Comparison of ENCODE assay signal across 15 cellular contexts in the genomic region with DNA sequence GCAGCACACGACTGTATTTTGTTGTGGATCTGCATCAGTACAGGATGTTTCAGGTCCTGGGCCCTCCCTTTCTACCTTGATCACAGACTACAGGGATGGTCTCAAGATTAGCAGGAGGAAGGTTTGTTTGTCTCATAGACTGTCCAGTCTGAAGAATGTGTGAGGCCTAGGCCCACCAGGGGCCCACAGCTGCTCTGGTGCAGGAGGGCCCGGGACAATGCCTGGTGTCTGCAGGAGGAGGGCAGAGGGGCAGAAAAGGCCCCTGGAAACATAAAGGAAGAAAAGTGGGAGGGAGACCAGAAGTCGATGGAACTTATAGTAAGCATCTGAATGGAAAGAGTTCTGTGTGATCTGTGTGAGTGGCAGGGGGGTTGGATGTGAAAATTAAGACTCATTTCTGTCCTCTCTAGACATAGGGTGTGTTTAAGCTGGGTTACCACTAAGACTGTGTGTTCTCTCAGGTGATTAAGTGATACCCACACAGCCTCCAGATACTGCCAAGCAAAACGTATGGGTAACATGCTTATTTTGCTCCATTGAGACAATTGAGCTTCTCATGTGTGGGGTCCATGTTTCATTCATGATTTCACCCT. TPM values are rescaled to one million over a fixed set of nuclear protein-coding genes. Genes with fewer than 3 reads are reported as not detected.
DNase-seq lines count a peak whose midpoint lies in the region; ATAC-seq, FAIRE-seq and TF ChIP-seq lines count a peak whose summit lies in the region.
"Had no signal": no experiment of that assay in that cellular context is flagged by ENCODE, and none has a peak within 500 bp of the region (broad histone marks: within the 10 kb centered on the region; RNA-seq: fewer than 3 reads in every experiment).

No MANE protein-coding gene starts in this region.

- H3K27ac ChIP-seq in HepG2 (ENCODE audit: extremely low read length, insufficient read depth, low read length), result no peak overlapping the region
- H3K27ac ChIP-seq: right atrium auricular region had no signal

- intact Hi-C loops in HepG2 (cut with micrococcal nuclease; ENCODE audit: unreplicated experiment), result no loop called here

- CTCF ChIA-PET in HepG2 (lab: Yijun Ruan, JAX; ENCODE audit: low intra/inter-chr PET ratio, low total read pairs), result no interaction called here

- no peak for TF ChIP-seq CTCF in GM12865 (IDR thresholded peaks at IDR 0.05; ENCODE audit: insufficient read depth, low read depth, low read length, missing control alignments)
- TF ChIP-seq CTCF in HepG2 (CRISPR knock-in tag; IDR thresholded peaks at IDR 0.05), result no peak

- no peak for TF ChIP-seq POLR2A in HepG2 (IDR thresholded peaks at IDR 0.05; ENCODE audit: insufficient read depth in 1 of 2, low read depth in 2 of 2, low read length in 2 of 2)

- no peak overlapping the region for H3K4me2 ChIP-seq in HepG2 (ENCODE audit: low read depth, low read length)

- H3K9me3 ChIP-seq in HepG2 (ENCODE audit: low read length), result no peaks in the 10 kb centered on the region
- H3K9me3 ChIP-seq: HAP-1, right atrium auricular region had no signal

- peak; percentile 83 for ATAC-seq in GM18867 (IDR thresholded peaks at IDR 0.05; ENCODE audit: unreplicated experiment)
- peak; percentile 67 for ATAC-seq in HG03520 (IDR thresholded peaks at IDR 0.05; ENCODE audit: unreplicated experiment)
- ATAC-seq in HepG2, result no peak
- no peak for ATAC-seq in GM21367 (IDR thresholded peaks at IDR 0.05; ENCODE audit: unreplicated experiment)

- DNase-seq in GM12865 (ENCODE audit: low read depth), result peak; percentile 44
- DNase-seq in HepG2 (ENCODE audit: low spot score), result no peak
- DNase-seq in inferior parietal cortex (ENCODE audit: extremely low spot score), result no peak
- DNase-seq in HK-2 (ENCODE audit: unreplicated experiment), result no peak
- DNase-seq: CD4-positive, alpha-beta T cell; foreskin melanocyte; NCI-H2029 treated with DMSO at 0.1 percent for 48 hours; NK-92 treated with Interleukin-12 subunit alpha and Interleukin-12 subunit beta, amount 100 ng/mL, for 24 hours had no signal

- POLR2A ChIA-PET in HepG2 (lab: Yijun Ruan, JAX), result no interaction called here

- in situ Hi-C loops in HepG2 (cut with HindIII; ENCODE audit: extremely low pct_ligation_motif_present, low pct_unique_long_range_greater_than_20kb), result loop anchor here (25.0 kb wide), 1 partner anchor 566 kb away; no protein-coding TSS in a partner anchor

- H3K4me3 ChIP-seq in GM12865 (ENCODE audit: low read depth, low read length) (no peak overlapping the region), HepG2 (replicated peaks in 1 of 3; ENCODE audit: insufficient read depth in 1 of 3, low read depth in 2 of 3, low read length in 3 of 3) (no peak overlapping the region)
- H3K4me3 ChIP-seq: HAP-1, right atrium auricular region had no signal

- FAIRE-seq in HepG2 (lab: Jason Lieb, UNC), result no peak
- FAIRE-seq: astrocyte, islet of Langerhans had no signal

- H3K79me2 ChIP-seq in HepG2 (ENCODE audit: insufficient read depth, low read length), result no peaks in the 10 kb centered on the region

- TF ChIP-seq EP300 in HepG2 (IDR thresholded peaks at IDR 0.05; ENCODE audit: low read depth in 2 of 2, low read length in 2 of 2), result no peak
- no peak for TF ChIP-seq EP300 in HepG2 (CRISPR knock-in tag; IDR thresholded peaks at IDR 0.05; ENCODE audit: borderline replicate concordance)

- H2AFZ ChIP-seq in HepG2 (ENCODE audit: low read length), result no peak overlapping the region

- H4K20me1 ChIP-seq in HepG2 (ENCODE audit: insufficient read depth, low read length), result no peaks in the 10 kb centered on the region

- no peak for TF ChIP-seq RAD21 in HepG2 (CRISPR knock-in tag; IDR thresholded peaks at IDR 0.05)

- BruUV-seq in HepG2 (replicated peaks; lab: Mats Ljungman, UMichigan), result no TSS peak

- H3K27me3 ChIP-seq in HepG2 (ENCODE audit: control insufficient read depth in 1 of 2, insufficient read depth in 2 of 2, low read length in 2 of 2), result no peaks in the 10 kb centered on the region
- H3K27me3 ChIP-seq: right atrium auricular region had no signal

- no peaks in the 10 kb centered on the region for H3K36me3 ChIP-seq in HepG2 (replicated peaks in 1 of 2; ENCODE audit: control insufficient read depth in 1 of 2, insufficient read depth in 2 of 2, low read length in 2 of 2)
- H3K36me3 ChIP-seq: HAP-1, right atrium auricular region had no signal

- 91% methylated on average over 4 of the region's 4 CpGs for WGBS in HepG2 (ENCODE audit: low lambda C conversion rate)

- H3K9ac ChIP-seq in HepG2 (ENCODE audit: insufficient read depth, low read depth, low read length), result 0 out of 2 replicates have a peak overlapping the region, but pooled peaks have one; percentile 5

- peaks cover 87% of the 10 kb centered on the region for H3K4me1 ChIP-seq in HepG2 (ENCODE audit: insufficient read depth, low read length)
- H3K4me1 ChIP-seq: right atrium auricular region had no signal

TF ChIP-seq in HepG2, 621 proteins besides CTCF, POLR2A, EP300 and RAD21 (continues in another document):
- TF ChIP-seq ZNF790 (CRISPR knock-in tag; IDR thresholded peaks at IDR 0.05; ENCODE audit: borderline replicate concordance) (no peak), CC2D1A (CRISPR knock-in tag; IDR thresholded peaks at IDR 0.05) (no peak), ZMYM3 (CRISPR knock-in tag; IDR thresholded peaks at IDR 0.05) (0 out of 2 replicates have a peak, but pooled peaks have one; percentile 1), ZBTB38 (CRISPR knock-in tag; IDR thresholded peaks at IDR 0.05) (0 out of 2 replicates have a peak, but pooled peaks have one; percentile 33)
- TF ChIP-seq, protein P1, sequence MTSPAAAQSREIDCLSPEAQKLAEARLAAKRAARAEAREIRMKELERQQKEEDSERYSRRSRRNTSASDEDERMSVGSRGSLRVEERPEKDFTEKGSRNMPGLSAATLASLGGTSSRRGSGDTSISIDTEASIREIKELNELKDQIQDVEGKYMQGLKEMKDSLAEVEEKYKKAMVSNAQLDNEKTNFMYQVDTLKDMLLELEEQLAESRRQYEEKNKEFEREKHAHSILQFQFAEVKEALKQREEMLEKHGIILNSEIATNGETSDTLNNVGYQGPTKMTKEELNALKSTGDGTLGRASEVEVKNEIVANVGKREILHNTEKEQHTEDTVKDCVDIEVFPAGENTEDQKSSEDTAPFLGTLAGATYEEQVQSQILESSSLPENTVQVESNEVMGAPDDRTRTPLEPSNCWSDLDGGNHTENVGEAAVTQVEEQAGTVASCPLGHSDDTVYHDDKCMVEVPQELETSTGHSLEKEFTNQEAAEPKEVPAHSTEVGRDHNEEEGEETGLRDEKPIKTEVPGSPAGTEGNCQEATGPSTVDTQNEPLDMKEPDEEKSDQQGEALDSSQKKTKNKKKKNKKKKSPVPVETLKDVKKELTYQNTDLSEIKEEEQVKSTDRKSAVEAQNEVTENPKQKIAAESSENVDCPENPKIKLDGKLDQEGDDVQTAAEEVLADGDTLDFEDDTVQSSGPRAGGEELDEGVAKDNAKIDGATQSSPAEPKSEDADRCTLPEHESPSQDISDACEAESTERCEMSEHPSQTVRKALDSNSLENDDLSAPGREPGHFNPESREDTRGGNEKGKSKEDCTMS (CRISPR knock-in tag; conservative IDR thresholded peaks at IDR 0.05), result no peak

RNA-seq across cellular contexts. Expression of gene LPIN2, which starts 33.4 kb away (rescaled TPM):
- total RNA-seq in HepG2 (2016; rRNA removed; fragmentation: Illumina TruSeq; extraction: Trizol), result 46.0 and 59.5 TPM in 2 replicates
- total RNA-seq in HepG2 (2016; cell fraction: cytosol; rRNA removed; fragmentation: Illumina TruSeq; extraction: Trizol; ENCODE audit: low read depth), result 12.8 and 14.6 TPM in 2 replicates
- total RNA-seq in HepG2 (2016; cell fraction: insoluble cytoplasmic fraction; rRNA removed; fragmentation: Illumina TruSeq; extraction: Trizol), result 44.4 and 54.4 TPM in 2 replicates
- 20.5 and 21.5 TPM in 2 replicates for total RNA-seq in HepG2 (2016; cell fraction: membrane; rRNA removed; fragmentation: Illumina TruSeq; extraction: Trizol)
- total RNA-seq in HepG2 (2016; cell fraction: nucleus; rRNA removed; fragmentation: Illumina TruSeq; extraction: Trizol), result 50.5 and 53.1 TPM in 2 replicates
- polyA plus RNA-seq in HepG2 (2011; rRNA removed), result 110 and 119 TPM in 2 replicates
- 76.4 and 101 TPM in 2 replicates for polyA plus RNA-seq in HepG2 (2011; cell fraction: cytosol; rRNA removed)
- 114 and 124 TPM in 2 replicates for polyA plus RNA-seq in HepG2 (2011; cell fraction: nucleus; rRNA removed)
- polyA plus RNA-seq in HepG2 (2012), result 53.5 and 68.4 TPM in 2 replicates
- 1.7 and 2.2 TPM in 2 replicates for polyA plus RNA-seq in HepG2 (2016; cell fraction: cytosol; fragmentation: Illumina TruSeq; extraction: Trizol; ENCODE audit: low read depth)
- polyA plus RNA-seq in HepG2 (2016; cell fraction: insoluble cytoplasmic fraction; fragmentation: Illumina TruSeq; extraction: Trizol; ENCODE audit: low read depth), result 32.7 and 38.7 TPM in 2 replicates
- polyA plus RNA-seq in HepG2 (2016; cell fraction: membrane; fragmentation: Illumina TruSeq; extraction: Trizol; ENCODE audit: low read depth), result 5.6 and 6.6 TPM in 2 replicates
- 51.6 and 53.6 TPM in 2 replicates for polyA plus RNA-seq in HepG2 (2016; cell fraction: nucleus; fragmentation: Illumina TruSeq; extraction: Trizol; ENCODE audit: insufficient read depth, low read depth)
- 31.2 and 149 TPM in 2 replicates for polyA minus RNA-seq in HepG2 (2011; rRNA and poly(A)+ RNA removed; ENCODE audit: low replicate concordance)
- 95.1 and 103 TPM in 2 replicates for polyA minus RNA-seq in HepG2 (2011; cell fraction: cytosol; rRNA and poly(A)+ RNA removed)
- polyA minus RNA-seq in HepG2 (2011; cell fraction: nucleus; rRNA and poly(A)+ RNA removed), result 171 and 204 TPM in 2 replicates

Comparison
In these comparisons a context has a peak if more than half of its experiments do, and no peak if none do; other contexts are left out.
1. ATAC-seq: peak in GM18867 (single experiment) and HG03520 (single experiment); none in HepG2 (single experiment) and GM21367 (single experiment).